ENCODE assay signal across 20 cellular contexts in the genomic region with DNA sequence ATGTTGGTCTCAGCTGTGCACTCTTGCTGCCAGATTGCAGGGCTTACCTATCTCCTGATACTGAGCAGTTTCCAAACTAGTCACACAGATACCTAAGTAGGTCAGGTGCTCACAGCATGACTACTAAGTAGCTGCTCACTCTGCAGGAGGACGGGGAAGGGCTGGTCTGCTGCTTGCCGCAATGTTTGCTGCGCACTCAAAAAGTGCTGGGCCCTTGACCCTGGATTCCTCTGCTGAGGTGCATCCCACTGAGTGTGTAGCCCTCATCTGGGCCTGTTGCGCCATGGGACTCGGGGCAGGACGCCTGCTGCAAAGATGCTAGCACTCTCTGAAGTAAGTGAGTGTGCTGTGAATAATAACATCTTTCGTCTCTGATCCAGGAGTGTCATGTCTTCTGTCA. TPM values are rescaled to one million over a fixed set of nuclear protein-coding genes. Genes with fewer than 3 reads are reported as not detected.
DNase-seq lines count a peak whose midpoint lies in the region; ATAC-seq and TF ChIP-seq lines count a peak whose summit lies in the region.
"Had no signal": no experiment of that assay in that cellular context is flagged by ENCODE, and none has a peak within 500 bp of the region (broad histone marks: within the 10 kb centered on the region; RNA-seq: fewer than 3 reads in every experiment).

No MANE protein-coding gene starts in this region.

- peak overlapping the region; percentile 99 for H3K27ac ChIP-seq in osteoblast (ENCODE audit: low read depth, low read length)
- H3K27ac ChIP-seq: HL-60, parathyroid adenoma had no signal

- no peaks in the 10 kb centered on the region for H3K9me3 ChIP-seq in osteoblast (ENCODE audit: low read depth, low read length)
- H3K9me3 ChIP-seq: body of pancreas had no signal

- H3K4me3 Mint-ChIP-seq in CD14-positive monocyte: no peak overlapping the region
- H3K4me3 Mint-ChIP-seq: activated naive CD8-positive, alpha-beta T cell treated with anti-CD3 and anti-CD28 coated beads, Interleukin-2, amount 10 ng/mL, durations not matched to agents 7 days and 5 days; stimulated activated naive B cell treated with anti-CD40 and anti-IgM and Interleukin-4, amounts not matched to agents 10 μg/mL and 1 μg/mL and 100 μg/mL, for 72 hours had no signal

- ATAC-seq in GM18868 (IDR thresholded peaks at IDR 0.05; ENCODE audit: unreplicated experiment): peak; percentile 29
- no peak for ATAC-seq in GM21447 (IDR thresholded peaks at IDR 0.05; ENCODE audit: unreplicated experiment)
- ATAC-seq: stimulated activated naive B cell treated with anti-CD40 and anti-IgM and Interleukin-4, amounts not matched to agents 10 μg/mL and 1 μg/mL and 100 μg/mL, for 72 hours had no signal

- in situ Hi-C loops in G401 (cut with HindIII; ENCODE audit: low sequenced_read_pairs): no loop called here

- no peaks in the 10 kb centered on the region for H4K20me1 ChIP-seq in osteoblast (ENCODE audit: insufficient read depth, low read length)

- H2AFZ ChIP-seq in osteoblast (ENCODE audit: low read length): no peak overlapping the region
- H2AFZ ChIP-seq: hepatocyte, parathyroid adenoma had no signal

- H3K27me3 Mint-ChIP-seq in CD14-positive monocyte (ENCODE audit: low read depth in 3 of 3): peaks cover 3 to 8% (median 5%) of the 10 kb centered on the region in 3 donors

- peaks cover 14% of the 10 kb centered on the region for H3K4me1 Mint-ChIP-seq in CD14-positive monocyte

- H3K27me3 ChIP-seq in osteoblast (ENCODE audit: insufficient read depth, low read length): no peaks in the 10 kb centered on the region
- H3K27me3 ChIP-seq: body of pancreas, hepatocyte had no signal

- H3K27ac Mint-ChIP-seq in CD14-positive monocyte: peak overlapping the region in 1 of 7 donors; percentile 7
- H3K27ac Mint-ChIP-seq: activated naive CD8-positive, alpha-beta T cell treated with anti-CD3 and anti-CD28 coated beads, Interleukin-2, amount 10 ng/mL, durations not matched to agents 7 days and 5 days; stimulated activated naive B cell treated with anti-CD40 and anti-IgM and Interleukin-4, amounts not matched to agents 10 μg/mL and 1 μg/mL and 100 μg/mL, for 72 hours had no signal

- no peaks in the 10 kb centered on the region for H3K79me2 ChIP-seq in osteoblast (ENCODE audit: insufficient read depth, low read length)
- H3K79me2 ChIP-seq: hepatocyte, parathyroid adenoma had no signal

- peaks cover 33% of the 10 kb centered on the region for H3K4me1 ChIP-seq in osteoblast (ENCODE audit: insufficient read depth, low read length)
- H3K4me1 ChIP-seq: body of pancreas, parathyroid adenoma had no signal

- peaks cover 0 to 6% (median 0%) of the 10 kb centered on the region in 7 donors for H3K9me3 Mint-ChIP-seq in CD14-positive monocyte
- H3K9me3 Mint-ChIP-seq: activated naive CD8-positive, alpha-beta T cell treated with anti-CD3 and anti-CD28 coated beads, Interleukin-2, amount 10 ng/mL, durations not matched to agents 7 days and 5 days had no signal

- TF ChIP-seq CTCF in CD14-positive monocyte (IDR thresholded peaks at IDR 0.05) (no peak), choroid plexus epithelial cell (conservative IDR thresholded peaks at IDR 0.05; ENCODE audit: low read depth, low read length) (no peak), osteoblast (IDR thresholded peaks at IDR 0.05; ENCODE audit: extremely low read depth, low read depth, low read length) (no peak)

- H3K36me3 Mint-ChIP-seq in CD14-positive monocyte: no peaks in the 10 kb centered on the region
- H3K36me3 Mint-ChIP-seq: activated naive CD8-positive, alpha-beta T cell treated with anti-CD3 and anti-CD28 coated beads, Interleukin-2, amount 10 ng/mL, durations not matched to agents 7 days and 5 days; stimulated activated naive B cell treated with anti-CD40 and anti-IgM and Interleukin-4, amounts not matched to agents 10 μg/mL and 1 μg/mL and 100 μg/mL, for 72 hours had no signal

- H3K4me2 ChIP-seq in osteoblast (ENCODE audit: insufficient read depth, low read length): peak overlapping the region; percentile 75
- H3K4me2 ChIP-seq: hepatocyte had no signal

- H3K4me3 ChIP-seq in choroid plexus epithelial cell (ENCODE audit: low read depth, low read length): no peak overlapping the region
- H3K4me3 ChIP-seq in osteoblast (ENCODE audit: insufficient read depth, low read length): no peak overlapping the region
- H3K4me3 ChIP-seq: body of pancreas, coronary artery, hepatocyte, lung had no signal

- peak; percentile 0 for DNase-seq in CD14-positive monocyte (ENCODE audit: low spot score)
- peak; percentile 98 for DNase-seq in choroid plexus epithelial cell (ENCODE audit: low read depth)
- no peak for DNase-seq in osteoblast (ENCODE audit: insufficient read length, low spot score, missing footprints)
- DNase-seq in G401 (ENCODE audit: low spot score): no peak
- no peak for DNase-seq in nucleus accumbens (lab: John Stamatoyannopoulos, UW)
- DNase-seq: activated CD4-positive, CD25-positive, alpha-beta regulatory T cell; activated naive CD8-positive, alpha-beta T cell treated with anti-CD3 and anti-CD28 coated beads, Interleukin-2, amount 10 ng/mL, durations not matched to agents 7 days and 5 days; body of pancreas; MM.1S; NCI-H1436; NCI-H524; stimulated activated naive B cell treated with anti-CD40 and anti-IgM and Interleukin-4, amounts not matched to agents 10 μg/mL and 1 μg/mL and 100 μg/mL, for 72 hours had no signal

- intact Hi-C loops in CD14-positive monocyte (cut with micrococcal nuclease): no loop called here

- no peaks in the 10 kb centered on the region for H3K36me3 ChIP-seq in osteoblast (ENCODE audit: insufficient read depth, low read length)

RNA-seq across cellular contexts. Expression of gene MEDAG, which starts 59.2 kb away (rescaled TPM):
- not detected for polyA plus RNA-seq in CD14-positive monocyte
- total RNA-seq in osteoblast: 46.7 and 96.1 TPM in 2 replicates
- total RNA-seq in G401 (2014; rRNA removed; shearing (Covaris generic)): not detected in 2 replicates
- total RNA-seq: activated CD8-positive, alpha-beta memory T cell treated with anti-CD3 and anti-CD28 coated beads for 36 hours; activated naive CD8-positive, alpha-beta T cell treated with anti-CD3 and anti-CD28 coated beads, Interleukin-2, amount 10 ng/mL, durations not matched to agents 7 days and 5 days had no signal

Comparison
In these comparisons a context has a peak if more than half of its experiments do, and no peak if none do; other contexts are left out.
1. DNase-seq: peak in CD14-positive monocyte (single experiment) and choroid plexus epithelial cell (single experiment); none in osteoblast (single experiment), G401 (single experiment) and nucleus accumbens (0 of 56).
2. RNA of gene MEDAG, which starts 59.2 kb away (total RNA-seq): 46.7 to 96.1 TPM in osteoblast; not detected in G401; every median in the first group is over 10 times any median in the second.